In the genomic region with DNA sequence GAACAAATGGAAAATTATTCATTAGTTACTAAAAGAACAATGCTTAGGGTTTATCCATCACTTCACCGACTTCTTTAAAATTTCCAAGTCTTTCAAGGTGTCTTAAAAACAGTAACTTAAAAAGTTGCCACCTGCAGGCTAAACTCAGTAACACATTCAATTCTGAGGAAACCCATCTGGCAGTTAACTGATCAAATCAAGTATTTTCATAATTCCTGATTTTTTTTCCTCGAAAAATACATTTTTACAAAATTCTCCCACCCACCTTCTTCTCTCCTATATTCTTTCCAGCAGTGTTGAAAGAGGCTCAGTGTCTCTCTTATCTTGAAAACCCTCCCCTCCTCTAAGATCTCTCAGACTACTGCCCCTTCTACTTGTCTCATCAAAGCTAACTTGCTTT, we compare ENCODE assay signal across 8 cellular contexts. TPM values are rescaled to one million over a fixed set of nuclear protein-coding genes. Genes with fewer than 3 reads are reported as not detected.
DNase-seq lines count a peak whose midpoint lies in the region; ATAC-seq and TF ChIP-seq lines count a peak whose summit lies in the region.

No MANE protein-coding gene starts in this region.

- no peaks in the 10 kb centered on the region for H3K9me2 ChIP-seq in Karpas-422 (replicated peaks; ENCODE audit: insufficient read depth, low read length)

- peaks cover 26% of the 10 kb centered on the region for H3K36me3 Mint-ChIP-seq in chondrocyte (ENCODE audit: low read depth)
- peaks cover 24% of the 10 kb centered on the region for H3K36me3 Mint-ChIP-seq in neural progenitor cell

- no peaks in the 10 kb centered on the region for H3K4me1 ChIP-seq in DND-41 (ENCODE audit: insufficient read depth, low read length)
- H3K4me1 ChIP-seq in Karpas-422 (ENCODE audit: low read length), result peaks cover 2% of the 10 kb centered on the region
- H3K4me1 ChIP-seq in neural progenitor cell, result no peaks in the 10 kb centered on the region

- H3K27ac Mint-ChIP-seq in chondrocyte (ENCODE audit: unreplicated experiment), result no peak overlapping the region
- no peak overlapping the region for H3K27ac Mint-ChIP-seq in neural progenitor cell

- H3K9me3 Mint-ChIP-seq in chondrocyte (ENCODE audit: low read depth) (no peaks in the 10 kb centered on the region), neural progenitor cell (no peaks in the 10 kb centered on the region)

- H3K4me2 ChIP-seq in DND-41 (ENCODE audit: insufficient read depth, low read length), result no peak overlapping the region
- H3K4me2 ChIP-seq in Karpas-422 (ENCODE audit: low read depth, low read length, poor library complexity, severe bottlenecking), result no peak overlapping the region
- H3K4me2 ChIP-seq in neural progenitor cell, result no peak overlapping the region

- no peaks in the 10 kb centered on the region for H3K27me3 ChIP-seq in DND-41 (ENCODE audit: insufficient read depth, low read length, poor library complexity)
- no peaks in the 10 kb centered on the region for H3K27me3 ChIP-seq in Karpas-422 (ENCODE audit: low read length)
- no peaks in the 10 kb centered on the region for H3K27me3 ChIP-seq in neural progenitor cell

- no peak overlapping the region for H3K27ac ChIP-seq in DND-41 (ENCODE audit: low read length)
- H3K27ac ChIP-seq in Karpas-422 (ENCODE audit: low read length), result no peak overlapping the region
- no peak overlapping the region for H3K27ac ChIP-seq in neural progenitor cell

- H3K4me3 ChIP-seq in DND-41 (ENCODE audit: low read depth in 1 of 2, low read length in 2 of 2) (no peak overlapping the region), Karpas-422 (ENCODE audit: low read length) (no peak overlapping the region), neural progenitor cell (no peak overlapping the region)

- H3K36me3 ChIP-seq in DND-41 (ENCODE audit: insufficient read depth, low read length) (peaks cover 75% of the 10 kb centered on the region), Karpas-422 (ENCODE audit: insufficient read depth, low read length) (peaks cover 56% of the 10 kb centered on the region), neural progenitor cell (peaks cover 9% of the 10 kb centered on the region)

- H4K20me1 ChIP-seq in DND-41 (ENCODE audit: insufficient read depth, low read length) (no peaks in the 10 kb centered on the region; the same call in none of the 2 replicates), Karpas-422 (ENCODE audit: insufficient read depth, low read depth, low read length) (peaks cover 10% of the 10 kb centered on the region; the same call in 1 of the 2 replicates), neural progenitor cell (ENCODE audit: low read depth) (no peaks in the 10 kb centered on the region)

- H3K79me2 ChIP-seq in DND-41 (ENCODE audit: insufficient read depth, low read length) (0 out of 2 replicates have a peak, but pooled peaks cover 2% of the 10 kb centered on the region), Karpas-422 (ENCODE audit: low read length) (peaks cover 25% of the 10 kb centered on the region), neural progenitor cell (ENCODE audit: low read depth) (no peaks in the 10 kb centered on the region)

- H3K4me3 Mint-ChIP-seq in chondrocyte (ENCODE audit: unreplicated experiment), result no peak overlapping the region
- H3K4me3 Mint-ChIP-seq in neural progenitor cell, result no peak overlapping the region

- DNase-seq in DND-41 (no peak), Karpas-422 (peak; percentile 69), chondrocyte (ENCODE audit: low spot score) (no peak), neural progenitor cell (ENCODE audit: low spot score) (peak; percentile 34), cerebellum (ENCODE audit: low spot score) (no peak), SHP77 treated with DMSO at 0.1 percent for 48 hours (lab: John Stamatoyannopoulos, UW) (no peak)
- DNase-seq in stimulated activated CD4-positive, alpha-beta T cell treated with anti-CD3 and anti-CD28 coated beads, Interleukin-1b, Interleukin-23, amount 100 ng/mL, for 48 hours, result no peak
- DNase-seq in NK-92 treated with Interleukin-12 subunit alpha and Interleukin-12 subunit beta, amount 100 ng/mL, for 24 hours (lab: John Stamatoyannopoulos, UW), result no peak

- no peaks in the 10 kb centered on the region for H3K4me1 Mint-ChIP-seq in chondrocyte (ENCODE audit: low read depth)
- H3K4me1 Mint-ChIP-seq in neural progenitor cell, result no peaks in the 10 kb centered on the region

- TF ChIP-seq CTCF in DND-41 (IDR thresholded peaks at IDR 0.05; ENCODE audit: borderline replicate concordance, extremely low read depth, low read length, poor library complexity, severe bottlenecking) (peak; percentile 54), chondrocyte (IDR thresholded peaks at IDR 0.05) (peak; percentile 81), neural progenitor cell (IDR thresholded peaks at IDR 0.05) (peak; percentile 56)

- H3K27me3 Mint-ChIP-seq in chondrocyte (ENCODE audit: low read depth) (no peaks in the 10 kb centered on the region), neural progenitor cell (ENCODE audit: insufficient read depth, low read depth) (no peaks in the 10 kb centered on the region)

- H2AFZ ChIP-seq in DND-41 (ENCODE audit: low read depth, low read length) (no peak overlapping the region), Karpas-422 (ENCODE audit: low read length) (no peak overlapping the region), neural progenitor cell (replicated peaks) (no peak overlapping the region)

- H3K9ac ChIP-seq in DND-41 (ENCODE audit: low read depth, low read length) (no peak overlapping the region), Karpas-422 (ENCODE audit: low read length) (no peak overlapping the region), neural progenitor cell (no peak overlapping the region)

- H3K9me3 ChIP-seq in DND-41 (ENCODE audit: insufficient read depth, low read length, severe bottlenecking) (no peaks in the 10 kb centered on the region), Karpas-422 (ENCODE audit: low read length) (no peaks in the 10 kb centered on the region), neural progenitor cell (ENCODE audit: low read depth) (no peaks in the 10 kb centered on the region)

- no peaks in the 10 kb centered on the region for H3F3A ChIP-seq in neural progenitor cell (ENCODE audit: low read depth)

- ATAC-seq in DND-41 (ENCODE audit: insufficient read depth, low read depth), result no peak

RNA-seq across cellular contexts. Expression of gene PARN, which starts 29.9 kb away (rescaled TPM):
- 51.1 and 90.9 TPM in 2 replicates for total RNA-seq in Karpas-422 (2014; rRNA removed; shearing (Covaris generic); ENCODE audit: low replicate concordance)
- total RNA-seq in chondrocyte (24.1 to 25.3 TPM (median 24.9 TPM) in 3 replicates), neural progenitor cell (ENCODE audit: low replicate concordance) (35.8 and 53.5 TPM in 2 replicates), cerebellum (19.3 TPM)

RNA-seq across cellular contexts. Expression of gene BFAR, which starts 32.6 kb away (rescaled TPM):
- total RNA-seq in Karpas-422 (2014; rRNA removed; shearing (Covaris generic); ENCODE audit: low replicate concordance), result 45.5 and 55.8 TPM in 2 replicates
- total RNA-seq in chondrocyte, result 54.7 to 74.4 TPM (median 67.7 TPM) in 3 replicates
- 72.0 and 91.8 TPM in 2 replicates for total RNA-seq in neural progenitor cell (ENCODE audit: low replicate concordance)
- 42.3 TPM for total RNA-seq in cerebellum

Comparison
In these comparisons a context has a peak if more than half of its experiments do, and no peak if none do; other contexts are left out.
1. DNase-seq: peak in Karpas-422 (single experiment) and neural progenitor cell (single experiment); none in DND-41 (single experiment), chondrocyte (single experiment), stimulated activated CD4-positive, alpha-beta T cell treated with anti-CD3 and anti-CD28 coated beads, Interleukin-1b, Interleukin-23, amount 100 ng/mL, for 48 hours (single experiment), cerebellum (single experiment), NK-92 treated with Interleukin-12 subunit alpha and Interleukin-12 subunit beta, amount 100 ng/mL, for 24 hours (single experiment) and SHP77 treated with DMSO at 0.1 percent for 48 hours (single experiment).
2. Peak in every context shown above with its lines, with median percentiles within 50 percentile points of each other: CTCF ChIP-seq.